Comparison of ENCODE assay signal across 20 cellular contexts in genomic region chr14:76613616-76614015, GRCh38.
"Had no signal": no experiment of that assay in that cellular context is flagged by ENCODE, and none has a peak within 500 bp of the region (broad histone marks: within the 10 kb centered on the region; RNA-seq: fewer than 3 reads in every experiment).

No MANE protein-coding gene starts in this region.

- H3K27ac ChIP-seq: SJSA1, SK-N-MC had no signal

- ATAC-seq: HepG2 had no signal

- DNase-seq: IMR-90, Karpas-422, KG1, MM.1S, NCI-H1092 treated with DMSO at 0.1 percent for 48 hours, NCI-H1436, NCI-H187, NCI-H2029, NCI-H2171 treated with DMSO at 0.1 percent for 48 hours, NCI-H345, NCI-H446 treated with DMSO at 0.1 percent for 48 hours, NCI-H510A treated with DMSO at 0.1 percent for 48 hours, NCI-H526 treated with DMSO at 0.1 percent for 48 hours, NCI-H774, Right ventricle myocardium superior, RPMI8226, SIG-M5 had no signal

- H3K4me3 ChIP-seq: SJSA1, SK-N-MC had no signal
